15 cellular contexts compared by ENCODE assay signal in genomic region chr3:120052685-120053084, GRCh38. TPM values are rescaled to one million over a fixed set of nuclear protein-coding genes. Genes with fewer than 3 reads are reported as not detected.
A peak's percentile ranks its signal among the peaks of the same experiment; 100 is the strongest.
DNase-seq lines count a peak whose midpoint lies in the region; ATAC-seq, FAIRE-seq and TF ChIP-seq lines count a peak whose summit lies in the region.
"Had no signal": no experiment of that assay in that cellular context is flagged by ENCODE, and none has a peak within 500 bp of the region (broad histone marks: within the 10 kb centered on the region; RNA-seq: fewer than 3 reads in every experiment).

No MANE protein-coding gene starts in this region.

- H3K4me3 ChIP-seq in AG10803 (ENCODE audit: low read length) = no peak overlapping the region
- H3K4me3 ChIP-seq: BLaER1 treated with 17β-estradiol and CSF1 and Interleukin-3, amounts not matched to agents 10 nM and 100 nM had no signal

- H3K27me3 Mint-ChIP-seq in activated naive CD8-positive, alpha-beta T cell treated with anti-CD3 and anti-CD28 coated beads, Interleukin-2, amount 10 ng/mL, durations not matched to agents 7 days and 5 days = no peaks in the 10 kb centered on the region

- peaks cover 42% of the 10 kb centered on the region for H3K4me1 Mint-ChIP-seq in activated naive CD8-positive, alpha-beta T cell treated with anti-CD3 and anti-CD28 coated beads, Interleukin-2, amount 10 ng/mL, durations not matched to agents 7 days and 5 days

- peak overlapping the region; percentile 28 for H3K4me3 Mint-ChIP-seq in activated naive CD8-positive, alpha-beta T cell treated with anti-CD3 and anti-CD28 coated beads, Interleukin-2, amount 10 ng/mL, durations not matched to agents 7 days and 5 days

- ATAC-seq in GM19351 (IDR thresholded peaks at IDR 0.05; ENCODE audit: unreplicated experiment) (peak; percentile 37), HG03135 (IDR thresholded peaks at IDR 0.05; ENCODE audit: unreplicated experiment) (peak; percentile 43)
- ATAC-seq in activated naive CD8-positive, alpha-beta T cell treated with anti-CD3 and anti-CD28 coated beads, Interleukin-2, amount 10 ng/mL, durations not matched to agents 7 days and 5 days (ENCODE audit: low read depth) = no peak
- ATAC-seq: HCT116 had no signal

- H3K27ac ChIP-seq in caudate nucleus (ENCODE audit: low read depth, low read length) = no peak overlapping the region
- H3K27ac ChIP-seq: BLaER1 treated with 17β-estradiol and CSF1 and Interleukin-3, amounts not matched to agents 10 nM and 100 nM had no signal

- DNase-seq in AG10803 (ENCODE audit: low read depth) (peak; percentile 22), SKM-1 (lab: John Stamatoyannopoulos, UW; ENCODE audit: unreplicated experiment) (no peak), caudate nucleus (lab: John Stamatoyannopoulos, UW) (no peak), GM12892 (ENCODE audit: insufficient read length) (no peak), C1 segment of cervical spinal cord (lab: John Stamatoyannopoulos, UW) (no peak)
- DNase-seq in activated naive CD8-positive, alpha-beta T cell treated with anti-CD3 and anti-CD28 coated beads, Interleukin-2, amount 10 ng/mL, durations not matched to agents 7 days and 5 days = no peak
- DNase-seq: head of caudate nucleus, mesendoderm, NCI-H2171, Right ventricle myocardium superior had no signal

- H3K9me3 Mint-ChIP-seq in activated naive CD8-positive, alpha-beta T cell treated with anti-CD3 and anti-CD28 coated beads, Interleukin-2, amount 10 ng/mL, durations not matched to agents 7 days and 5 days = peaks cover 11% of the 10 kb centered on the region

- FAIRE-seq in GM12892 (lab: Jason Lieb, UNC) = no peak
- FAIRE-seq: bronchial epithelial cell had no signal

- no peak for TF ChIP-seq POLR2A in GM12892 (IDR thresholded peaks at IDR 0.05; ENCODE audit: low read depth, low read length)

- peak overlapping the region; percentile 21 for H3K27ac Mint-ChIP-seq in activated naive CD8-positive, alpha-beta T cell treated with anti-CD3 and anti-CD28 coated beads, Interleukin-2, amount 10 ng/mL, durations not matched to agents 7 days and 5 days

- POLR2A ChIA-PET in activated naive CD8-positive, alpha-beta T cell treated with anti-CD3 and anti-CD28 coated beads, Interleukin-2, amount 10 ng/mL, durations not matched to agents 7 days and 5 days (lab: Charles Lee) = interaction anchor here (1.3 to 2.9 kb wide), 2 partner anchors 41 to 43 kb away, joined by 6 to 16 read pairs; partner anchors contain the start of gene GSK3B

- H3K36me3 Mint-ChIP-seq in activated naive CD8-positive, alpha-beta T cell treated with anti-CD3 and anti-CD28 coated beads, Interleukin-2, amount 10 ng/mL, durations not matched to agents 7 days and 5 days = peaks cover 39% of the 10 kb centered on the region

- no peak for TF ChIP-seq CTCF in AG10803 (conservative IDR thresholded peaks at IDR 0.05; ENCODE audit: low read length)

RNA-seq across cellular contexts. Expression of gene GSK3B, which starts 41.6 kb away (rescaled TPM):
- total RNA-seq in activated naive CD8-positive, alpha-beta T cell treated with anti-CD3 and anti-CD28 coated beads, Interleukin-2, amount 10 ng/mL, durations not matched to agents 7 days and 5 days = 10 to 100 TPM; 39.8 to 42.6 TPM
- polyA plus RNA-seq in GM12892 (2012; ENCODE audit: missing spikeins) = 25.9 TPM
